8 cellular contexts compared by ENCODE assay signal in the genomic region with DNA sequence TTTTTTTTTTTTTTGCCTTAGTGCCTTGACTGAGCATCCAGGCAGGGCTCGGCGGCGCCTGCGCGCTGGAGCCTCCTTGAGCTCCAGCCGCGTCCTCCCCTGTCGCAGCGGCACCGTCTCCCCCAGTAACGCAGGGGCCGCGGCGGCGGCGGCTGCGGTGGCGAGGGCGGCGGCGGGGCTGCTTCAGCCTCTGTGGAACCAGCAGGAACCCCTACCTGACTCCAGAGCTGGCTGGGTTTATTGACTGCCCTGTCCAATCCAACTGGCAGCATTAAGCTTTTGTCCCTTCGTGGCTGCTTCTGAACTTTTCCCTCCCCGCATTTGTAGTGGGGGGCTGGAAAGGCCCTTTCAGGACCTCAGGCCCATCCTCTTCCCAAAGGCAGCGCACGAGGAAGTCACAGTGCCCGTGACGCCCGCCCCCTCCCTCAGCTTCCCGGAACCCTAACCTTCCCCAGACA. TPM values are rescaled to one million over a fixed set of nuclear protein-coding genes. Genes with fewer than 3 reads are reported as not detected.
A peak's percentile ranks its signal among the peaks of the same experiment; 100 is the strongest.
DNase-seq lines count a peak whose midpoint lies in the region; TF ChIP-seq lines count a peak whose summit lies in the region.

A gene with protein sequence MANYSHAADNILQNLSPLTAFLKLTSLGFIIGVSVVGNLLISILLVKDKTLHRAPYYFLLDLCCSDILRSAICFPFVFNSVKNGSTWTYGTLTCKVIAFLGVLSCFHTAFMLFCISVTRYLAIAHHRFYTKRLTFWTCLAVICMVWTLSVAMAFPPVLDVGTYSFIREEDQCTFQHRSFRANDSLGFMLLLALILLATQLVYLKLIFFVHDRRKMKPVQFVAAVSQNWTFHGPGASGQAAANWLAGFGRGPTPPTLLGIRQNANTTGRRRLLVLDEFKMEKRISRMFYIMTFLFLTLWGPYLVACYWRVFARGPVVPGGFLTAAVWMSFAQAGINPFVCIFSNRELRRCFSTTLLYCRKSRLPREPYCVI (minus strand): TSS at position 397 of the 458 bp plus-strand sequence. CDS start 2,106 bp downstream, outside the sequence.

- H3K4me3 ChIP-seq in GM06990 (replicated peaks; ENCODE audit: low read depth, low read length) (peak within 1 kb of the TSS; percentile 5; the same call in 1 of the 2 replicates), HFF-Myc (replicated peaks; ENCODE audit: low read depth, low read length) (peak within 1 kb of the TSS; percentile 52)

- H3K36me3 Mint-ChIP-seq in endothelial cell (ENCODE audit: low read depth, unreplicated experiment): no peaks in the 10 kb centered on the region
- no peaks in the 10 kb centered on the region for H3K36me3 Mint-ChIP-seq in mesothelial cell of epicardium

- H3K9me3 Mint-ChIP-seq in endothelial cell (ENCODE audit: unreplicated experiment) (no peaks in the 10 kb centered on the region), mesothelial cell of epicardium (no peaks in the 10 kb centered on the region)

- H3K27ac Mint-ChIP-seq in endothelial cell (ENCODE audit: unreplicated experiment) (peak within 1 kb of the TSS; percentile 77), mesothelial cell of epicardium (peak within 1 kb of the TSS; percentile 88)

- peaks cover 3% of the 10 kb centered on the region for H3K27me3 ChIP-seq in GM06990 (replicated peaks; ENCODE audit: control insufficient read depth, insufficient read depth, low read length)

- H3K27me3 Mint-ChIP-seq in endothelial cell (ENCODE audit: unreplicated experiment): peaks cover 6% of the 10 kb centered on the region
- H3K27me3 Mint-ChIP-seq in mesothelial cell of epicardium (ENCODE audit: low read depth): no peaks in the 10 kb centered on the region

- no peaks in the 10 kb centered on the region for H3K36me3 ChIP-seq in GM06990 (ENCODE audit: control insufficient read depth, insufficient read depth, low read length)

- H3K4me1 Mint-ChIP-seq in endothelial cell (ENCODE audit: unreplicated experiment): peaks cover 12% of the 10 kb centered on the region
- peaks cover 35% of the 10 kb centered on the region for H3K4me1 Mint-ChIP-seq in mesothelial cell of epicardium

- peak within 1 kb of the TSS; percentile 90 for H3K4me3 Mint-ChIP-seq in endothelial cell (ENCODE audit: unreplicated experiment)
- H3K4me3 Mint-ChIP-seq in mesothelial cell of epicardium: peak within 1 kb of the TSS; percentile 77

- TF ChIP-seq CTCF in GM06990 (IDR thresholded peaks at IDR 0.05; ENCODE audit: insufficient read depth, low read length, poor library complexity, severe bottlenecking): no peak
- TF ChIP-seq CTCF in HFF-Myc (IDR thresholded peaks at IDR 0.05; ENCODE audit: low read depth, low read length, missing control alignments): no peak
- no peak for TF ChIP-seq CTCF in endothelial cell (IDR thresholded peaks at IDR 0.05; ENCODE audit: unreplicated experiment)
- no peak for TF ChIP-seq CTCF in mesothelial cell of epicardium (IDR thresholded peaks at IDR 0.05; ENCODE audit: unreplicated experiment)

- peak; percentile 68 for DNase-seq in GM06990 (ENCODE audit: extremely low read depth, insufficient read length)
- no peak for DNase-seq in HFF-Myc (ENCODE audit: extremely low read depth, low read depth)
- DNase-seq in NCI-H146 (lab: John Stamatoyannopoulos, UW): peak; percentile 58
- peak; percentile 15 to 17 for DNase-seq in activated CD4-positive, alpha-beta T cell treated with anti-CD3 and anti-CD28 coated beads, Interleukin-2, amount 50 U/mL, for 48 hours
- peak; percentile 78 for DNase-seq in endothelial cell (ENCODE audit: low spot score)
- peak; percentile 74 to 77 for DNase-seq in mesothelial cell of epicardium (ENCODE audit: low spot score in 2 of 2, unreplicated experiment in 2 of 2)
- DNase-seq in stromal cell of bone marrow (ENCODE audit: low read depth): peak; percentile 66
- DNase-seq in GOT3 (lab: John Stamatoyannopoulos, UW): no peak

RNA-seq across cellular contexts. Expression of the gene that starts here (rescaled TPM):
- total RNA-seq in endothelial cell (ENCODE audit: unreplicated experiment) (3.0 TPM), mesothelial cell of epicardium (1.8 to 2.2 TPM (median 2.1 TPM) in 3 replicates)

Comparison
In these comparisons a context has a peak if more than half of its experiments do, and no peak if none do; other contexts are left out.
1. DNase-seq: peak in GM06990 (single experiment), NCI-H146 (single experiment), activated CD4-positive, alpha-beta T cell treated with anti-CD3 and anti-CD28 coated beads, Interleukin-2, amount 50 U/mL, for 48 hours (2 of 2), endothelial cell (single experiment), mesothelial cell of epicardium (2 of 2) and stromal cell of bone marrow (single experiment); none in HFF-Myc (single experiment) and GOT3 (single experiment).